Comparison of ENCODE assay signal across 21 cellular contexts in genomic region chr2:65417509-65418085, GRCh38. TPM values are rescaled to one million over a fixed set of nuclear protein-coding genes. Genes with fewer than 3 reads are reported as not detected.
DNase-seq lines count a peak whose midpoint lies in the region; ATAC-seq and TF ChIP-seq lines count a peak whose summit lies in the region.
"Had no signal": no experiment of that assay in that cellular context is flagged by ENCODE, and none has a peak within 500 bp of the region (broad histone marks: within the 10 kb centered on the region; RNA-seq: fewer than 3 reads in every experiment).

No MANE protein-coding gene starts in this region.

- H3K36me3 ChIP-seq in neuronal stem cell (replicated peaks in 1 of 2; ENCODE audit: control insufficient read depth in 2 of 2, insufficient read depth in 2 of 2, low read length in 2 of 2) (peaks cover 2 to 19% of the 10 kb centered on the region in 2 donors), smooth muscle cell (ENCODE audit: low read depth) (no peaks in the 10 kb centered on the region)
- H3K36me3 ChIP-seq: heart right ventricle, tibial artery had no signal

- H3K14ac ChIP-seq in neuronal stem cell (ENCODE audit: low read length), result no peak overlapping the region

- no peak overlapping the region for H3K9ac ChIP-seq in neuronal stem cell (ENCODE audit: low read depth, low read length, poor library complexity)
- H3K9ac ChIP-seq in smooth muscle cell (ENCODE audit: low read depth), result no peak overlapping the region

- peaks cover 2% of the 10 kb centered on the region for H3K36me3 Mint-ChIP-seq in activated CD4-positive, alpha-beta T cell treated with anti-CD3 and anti-CD28 coated beads, Interleukin-2, amount 10 ng/mL, durations not matched to agents 24 days and 14 days (ENCODE audit: low read depth)
- H3K36me3 Mint-ChIP-seq in activated naive CD8-positive, alpha-beta T cell treated with anti-CD3 and anti-CD28 coated beads, Interleukin-2, amount 50 U/mL, for 24 hours (ENCODE audit: low read depth), result no peaks in the 10 kb centered on the region
- H3K36me3 Mint-ChIP-seq in stimulated activated naive B cell treated with anti-CD40 and anti-IgM and Interleukin-4, amounts not matched to agents 10 μg/mL and 1 μg/mL and 100 μg/mL, for 72 hours, result peaks cover 6 to 28% of the 10 kb centered on the region in 2 donors
- peaks cover 9% of the 10 kb centered on the region for H3K36me3 Mint-ChIP-seq in type B pancreatic cell

- no peak overlapping the region for H2BK5ac ChIP-seq in neuronal stem cell (ENCODE audit: low read length)

- H3K79me1 ChIP-seq in neuronal stem cell (ENCODE audit: low read depth, low read length), result peaks cover 2% of the 10 kb centered on the region

- H3K27ac ChIP-seq in neuronal stem cell (replicated peaks; ENCODE audit: low read length), result no peak overlapping the region
- H3K27ac ChIP-seq in smooth muscle cell (ENCODE audit: low read depth), result no peak overlapping the region
- H3K27ac ChIP-seq: heart right ventricle, tibial artery had no signal

- peaks cover 98% of the 10 kb centered on the region for H4K20me1 ChIP-seq in smooth muscle cell (ENCODE audit: low read depth)

- H3K4me2 ChIP-seq in neuronal stem cell (ENCODE audit: insufficient read depth, low read length, poor library complexity, severe bottlenecking) (no peak overlapping the region), smooth muscle cell (no peak overlapping the region)

- TF ChIP-seq CTCF in type B pancreatic cell (conservative IDR thresholded peaks at IDR 0.05) (no peak), smooth muscle cell (IDR thresholded peaks at IDR 0.05; ENCODE audit: borderline replicate concordance, insufficient read depth, poor library complexity, severe bottlenecking) (no peak)

- H2AK5ac ChIP-seq in neuronal stem cell (ENCODE audit: low read depth, low read length), result no peak overlapping the region

- H3K27me3 ChIP-seq in neuronal stem cell (ENCODE audit: control insufficient read depth in 3 of 3, insufficient read depth in 3 of 3, low read depth in 1 of 3, low read length in 3 of 3), result no peaks in the 10 kb centered on the region
- H3K27me3 ChIP-seq in smooth muscle cell (ENCODE audit: low read depth), result no peaks in the 10 kb centered on the region
- H3K27me3 ChIP-seq: heart right ventricle, tibial artery had no signal

- H4K8ac ChIP-seq in neuronal stem cell (ENCODE audit: low read depth, low read length), result no peak overlapping the region

- intact Hi-C loops in activated CD4-positive, alpha-beta T cell treated with anti-CD3 and anti-CD28 coated beads, Interleukin-2, amount 10 ng/mL, durations not matched to agents 24 days and 14 days (cut with micrococcal nuclease), result loop anchor here (2.0 to 5.0 kb wide), 3 partner anchors 13 to 35 kb away; no protein-coding TSS in a partner anchor

- WGBS in neuronal stem cell (ENCODE audit: extremely low coverage in 2 of 2, insufficient read length in 2 of 2, insufficient replicate concordance in 1 of 2), 2 donors, result no CpG with 5 or more reads among the region's 3 CpGs
- 72% methylated on average over 3 of the region's 3 CpGs for WGBS in smooth muscle cell (ENCODE audit: low lambda C conversion rate)

- H3K18ac ChIP-seq in neuronal stem cell (ENCODE audit: low read length), result no peak overlapping the region

- no peak overlapping the region for H3K23ac ChIP-seq in neuronal stem cell (ENCODE audit: low read depth, low read length, poor library complexity)

- H3K27me3 Mint-ChIP-seq in activated CD4-positive, alpha-beta T cell treated with anti-CD3 and anti-CD28 coated beads, Interleukin-2, amount 10 ng/mL, durations not matched to agents 24 days and 14 days, result no peaks in the 10 kb centered on the region
- peaks cover 13% of the 10 kb centered on the region for H3K27me3 Mint-ChIP-seq in activated naive CD8-positive, alpha-beta T cell treated with anti-CD3 and anti-CD28 coated beads, Interleukin-2, amount 50 U/mL, for 24 hours
- H3K27me3 Mint-ChIP-seq in stimulated activated naive B cell treated with anti-CD40 and anti-IgM and Interleukin-4, amounts not matched to agents 10 μg/mL and 1 μg/mL and 100 μg/mL, for 72 hours, result peaks cover 23 to 26% of the 10 kb centered on the region in 2 donors
- no peaks in the 10 kb centered on the region for H3K27me3 Mint-ChIP-seq in type B pancreatic cell
- H3K27me3 Mint-ChIP-seq: CD4-positive, alpha-beta T cell; effector memory CD8-positive, alpha-beta T cell; progenitor cell of endocrine pancreas had no signal

- peak; percentile 91 for ATAC-seq in activated naive CD8-positive, alpha-beta T cell treated with anti-CD3 and anti-CD28 coated beads, Interleukin-2, amount 50 U/mL, for 24 hours
- peak; percentile 49 to 57 for ATAC-seq in stimulated activated naive B cell treated with anti-CD40 and anti-IgM and Interleukin-4, amounts not matched to agents 10 μg/mL and 1 μg/mL and 100 μg/mL, for 72 hours (replicated peaks)
- ATAC-seq: heart right ventricle, HepG2 had no signal

- peak overlapping the region; percentile 36 for H3K4me3 ChIP-seq in Jurkat, Clone E6-1 (ENCODE audit: low read length)
- no peak overlapping the region for H3K4me3 ChIP-seq in neuronal stem cell (ENCODE audit: low read length in 2 of 2)
- no peak overlapping the region for H3K4me3 ChIP-seq in smooth muscle cell
- H3K4me3 ChIP-seq: heart right ventricle, tibial artery had no signal

- H3K9me3 ChIP-seq in neuronal stem cell (replicated peaks in 1 of 2; ENCODE audit: control insufficient read depth in 2 of 2, insufficient read depth in 1 of 2, low read depth in 1 of 2, low read length in 2 of 2), result no peaks in the 10 kb centered on the region
- no peaks in the 10 kb centered on the region for H3K9me3 ChIP-seq in smooth muscle cell (replicated peaks; ENCODE audit: low read depth)
- H3K9me3 ChIP-seq: heart right ventricle, tibial artery had no signal

- H3K4me1 ChIP-seq in neuronal stem cell (ENCODE audit: control insufficient read depth in 2 of 2, insufficient read depth in 1 of 2, low read depth in 1 of 2, low read length in 2 of 2) (peaks cover 4 to 18% of the 10 kb centered on the region in 2 donors), smooth muscle cell (ENCODE audit: low read depth) (peaks cover 11% of the 10 kb centered on the region)

- H3K4me3 Mint-ChIP-seq in activated CD4-positive, alpha-beta T cell treated with anti-CD3 and anti-CD28 coated beads, Interleukin-2, amount 10 ng/mL, durations not matched to agents 24 days and 14 days, result peak overlapping the region; percentile 10
- peak overlapping the region; percentile 4 for H3K4me3 Mint-ChIP-seq in activated naive CD8-positive, alpha-beta T cell treated with anti-CD3 and anti-CD28 coated beads, Interleukin-2, amount 50 U/mL, for 24 hours
- H3K4me3 Mint-ChIP-seq in stimulated activated naive B cell treated with anti-CD40 and anti-IgM and Interleukin-4, amounts not matched to agents 10 μg/mL and 1 μg/mL and 100 μg/mL, for 72 hours, result no peak overlapping the region
- H3K4me3 Mint-ChIP-seq in type B pancreatic cell, result no peak overlapping the region
- H3K4me3 Mint-ChIP-seq: CD4-positive, alpha-beta T cell; effector memory CD8-positive, alpha-beta T cell; naive B cell had no signal

- peaks cover 7% of the 10 kb centered on the region for H3K9me3 Mint-ChIP-seq in activated CD4-positive, alpha-beta T cell treated with anti-CD3 and anti-CD28 coated beads, Interleukin-2, amount 10 ng/mL, durations not matched to agents 24 days and 14 days
- H3K9me3 Mint-ChIP-seq in activated naive CD8-positive, alpha-beta T cell treated with anti-CD3 and anti-CD28 coated beads, Interleukin-2, amount 50 U/mL, for 24 hours, result no peaks in the 10 kb centered on the region
- no peaks in the 10 kb centered on the region for H3K9me3 Mint-ChIP-seq in stimulated activated naive B cell treated with anti-CD40 and anti-IgM and Interleukin-4, amounts not matched to agents 10 μg/mL and 1 μg/mL and 100 μg/mL, for 72 hours
- H3K9me3 Mint-ChIP-seq in type B pancreatic cell, result no peaks in the 10 kb centered on the region
- H3K9me3 Mint-ChIP-seq: CD4-positive, alpha-beta T cell; effector memory CD8-positive, alpha-beta T cell; naive B cell had no signal

- DNase-seq in activated CD4-positive, alpha-beta T cell treated with anti-CD3 and anti-CD28 coated beads, Interleukin-2, amount 10 ng/mL, durations not matched to agents 24 days and 14 days, result no peak
- DNase-seq in activated CD4-positive, alpha-beta T cell treated with anti-CD3 and anti-CD28 coated beads, Interleukin-2, amount 50 U/mL, for 1 hour, result no peak
- no peak for DNase-seq in Jurkat, Clone E6-1 (ENCODE audit: low read depth, low spot score)
- DNase-seq in activated naive CD8-positive, alpha-beta T cell treated with anti-CD3 and anti-CD28 coated beads, Interleukin-2, amount 50 U/mL, for 24 hours, result no peak
- DNase-seq in stimulated activated naive B cell treated with anti-CD40 and anti-IgM and Interleukin-4, amounts not matched to agents 10 μg/mL and 1 μg/mL and 100 μg/mL, for 72 hours, result no peak
- DNase-seq in type B pancreatic cell (ENCODE audit: extremely low spot score, unreplicated experiment), result no peak
- no peak for DNase-seq in neuronal stem cell (ENCODE audit: low spot score)
- no peak for DNase-seq in smooth muscle cell (lab: John Stamatoyannopoulos, UW; ENCODE audit: unreplicated experiment)
- DNase-seq: activated CD8-positive, alpha-beta memory T cell treated with anti-CD3 and anti-CD28 coated beads for 24 hours; activated effector memory CD4-positive, alpha-beta T cell treated with Interleukin-2 at 50 U/mL for 16 hours; anterior cingulate cortex; CD4-positive, alpha-beta T cell; effector memory CD8-positive, alpha-beta T cell; heart right ventricle; naive B cell; NCI-H1930; stimulated activated CD8-positive, alpha-beta memory T cell treated with anti-CD3 and anti-CD28 coated beads, Interleukin-4, amount 100 ng/mL, for 48 hours; SW 1271; tibial artery had no signal

- no peak overlapping the region for H3K4ac ChIP-seq in neuronal stem cell (ENCODE audit: low read length)

- peaks cover 12% of the 10 kb centered on the region for H3F3A ChIP-seq in smooth muscle cell (ENCODE audit: low read depth)

- H2AFZ ChIP-seq in neuronal stem cell (ENCODE audit: low read length), result no peak overlapping the region
- H2AFZ ChIP-seq in smooth muscle cell (ENCODE audit: low read depth), result no peak overlapping the region

- H3K27ac Mint-ChIP-seq in activated CD4-positive, alpha-beta T cell treated with anti-CD3 and anti-CD28 coated beads, Interleukin-2, amount 10 ng/mL, durations not matched to agents 24 days and 14 days, result peak overlapping the region; percentile 25
- peak overlapping the region; percentile 59 for H3K27ac Mint-ChIP-seq in activated naive CD8-positive, alpha-beta T cell treated with anti-CD3 and anti-CD28 coated beads, Interleukin-2, amount 50 U/mL, for 24 hours
- H3K27ac Mint-ChIP-seq in stimulated activated naive B cell treated with anti-CD40 and anti-IgM and Interleukin-4, amounts not matched to agents 10 μg/mL and 1 μg/mL and 100 μg/mL, for 72 hours, result peak overlapping the region; percentile 27
- no peak overlapping the region for H3K27ac Mint-ChIP-seq in type B pancreatic cell
- H3K27ac Mint-ChIP-seq: CD4-positive, alpha-beta T cell; effector memory CD8-positive, alpha-beta T cell had no signal

- peaks cover 32% of the 10 kb centered on the region for H3K4me1 Mint-ChIP-seq in activated CD4-positive, alpha-beta T cell treated with anti-CD3 and anti-CD28 coated beads, Interleukin-2, amount 10 ng/mL, durations not matched to agents 24 days and 14 days
- peaks cover 48% of the 10 kb centered on the region for H3K4me1 Mint-ChIP-seq in activated naive CD8-positive, alpha-beta T cell treated with anti-CD3 and anti-CD28 coated beads, Interleukin-2, amount 50 U/mL, for 24 hours
- H3K4me1 Mint-ChIP-seq in stimulated activated naive B cell treated with anti-CD40 and anti-IgM and Interleukin-4, amounts not matched to agents 10 μg/mL and 1 μg/mL and 100 μg/mL, for 72 hours, result peaks cover 33 to 48% of the 10 kb centered on the region in 2 donors
- peaks cover 48% of the 10 kb centered on the region for H3K4me1 Mint-ChIP-seq in type B pancreatic cell (ENCODE audit: unreplicated experiment)

- no peak overlapping the region for H4K91ac ChIP-seq in neuronal stem cell (ENCODE audit: low read depth, low read length, poor library complexity)

- no peak overlapping the region for H2BK12ac ChIP-seq in neuronal stem cell (ENCODE audit: low read length)

- H3K79me2 ChIP-seq in smooth muscle cell (ENCODE audit: low read depth), result peaks cover 100% of the 10 kb centered on the region

- H2BK120ac ChIP-seq in neuronal stem cell (ENCODE audit: low read depth, low read length), result no peak overlapping the region

- no peak overlapping the region for H2BK15ac ChIP-seq in neuronal stem cell (ENCODE audit: low read length)

RNA-seq across cellular contexts. Expression of gene SPRED2, which starts 14.8 kb away (rescaled TPM):
- total RNA-seq in activated CD4-positive, alpha-beta T cell treated with anti-CD3 and anti-CD28 coated beads, Interleukin-2, amount 10 ng/mL, durations not matched to agents 24 days and 14 days, result 7.7 and 9.2 TPM in 2 replicates
- 18.3 TPM for polyA plus RNA-seq in Jurkat, Clone E6-1 (2012; ENCODE audit: insufficient read depth, insufficient read length)
- total RNA-seq in type B pancreatic cell (ENCODE audit: low replicate concordance), result 38.9 and 43.0 TPM in 2 replicates
- polyA plus RNA-seq in neuronal stem cell (2013, experiment 1 of 2), result 27.8 TPM
- polyA plus RNA-seq in neuronal stem cell (2013, experiment 2 of 2), result 28.2 TPM
- 18.3 and 21.3 TPM in 2 replicates for total RNA-seq in smooth muscle cell
- polyA plus RNA-seq in smooth muscle cell, result 23.0 and 23.7 TPM in 2 replicates

Comparison
In these comparisons a context has a peak if more than half of its experiments do, and no peak if none do; other contexts are left out.
1. H3K4me3 Mint-ChIP-seq: peak in activated CD4-positive, alpha-beta T cell treated with anti-CD3 and anti-CD28 coated beads, Interleukin-2, amount 10 ng/mL, durations not matched to agents 24 days and 14 days (single experiment) and activated naive CD8-positive, alpha-beta T cell treated with anti-CD3 and anti-CD28 coated beads, Interleukin-2, amount 50 U/mL, for 24 hours (single experiment); none in stimulated activated naive B cell treated with anti-CD40 and anti-IgM and Interleukin-4, amounts not matched to agents 10 μg/mL and 1 μg/mL and 100 μg/mL, for 72 hours (0 of 2) and type B pancreatic cell (single experiment).